In the genomic region with DNA sequence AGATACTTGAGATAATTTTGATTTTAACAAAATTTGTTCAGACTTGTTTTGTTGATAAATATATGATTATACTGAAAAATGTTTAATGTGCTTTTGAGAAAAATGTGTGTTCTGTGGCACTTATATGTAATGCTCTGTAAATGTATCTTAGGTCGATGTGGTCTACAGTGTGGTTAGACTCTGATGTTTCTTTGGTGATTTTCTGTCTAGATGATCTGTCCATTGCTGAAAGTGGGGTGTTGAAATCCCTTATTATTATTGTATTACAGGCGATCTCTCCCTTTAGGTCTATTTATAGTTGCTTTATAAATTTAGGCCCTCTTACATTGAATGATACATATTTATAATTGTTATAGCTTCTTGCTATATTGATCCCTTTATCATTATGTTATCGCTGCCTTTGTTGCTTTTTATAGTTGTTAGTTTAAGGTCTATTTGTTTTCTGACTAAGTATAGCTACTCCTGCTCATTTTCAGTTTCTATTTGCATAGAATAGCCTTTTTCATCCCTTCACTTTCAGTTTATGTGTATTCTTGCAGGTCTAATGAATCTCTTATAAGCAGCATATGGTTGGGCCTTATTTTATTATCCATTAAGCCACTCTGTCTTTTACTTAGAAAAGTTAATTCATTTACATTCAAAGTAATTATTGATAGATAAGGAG, we compare ENCODE assay signal across 13 cellular contexts.
DNase-seq lines count a peak whose midpoint lies in the region; ATAC-seq and TF ChIP-seq lines count a peak whose summit lies in the region.
"Had no signal": no experiment of that assay in that cellular context is flagged by ENCODE, and none has a peak within 500 bp of the region (broad histone marks: within the 10 kb centered on the region; RNA-seq: fewer than 3 reads in every experiment).

No MANE protein-coding gene starts in this region.

- no peak overlapping the region for H3K27ac Mint-ChIP-seq in activated T-cell treated with anti-CD3 and anti-CD28 coated beads, Interleukin-2, amount 50 U/mL, for 72 hours
- H3K27ac Mint-ChIP-seq: CD4-positive, CD25-positive, alpha-beta regulatory T cell had no signal

- H3K9me3 Mint-ChIP-seq in activated T-cell treated with anti-CD3 and anti-CD28 coated beads, Interleukin-2, amount 50 U/mL, for 72 hours = peaks cover 5% of the 10 kb centered on the region in 2 donors

- ATAC-seq in GM18511 (IDR thresholded peaks at IDR 0.05; ENCODE audit: unreplicated experiment) (peak; percentile 99), GM21360 (IDR thresholded peaks at IDR 0.05; ENCODE audit: unreplicated experiment) (peak; percentile 99), HG02938 (IDR thresholded peaks at IDR 0.05; ENCODE audit: unreplicated experiment) (peak; percentile 98), HG03558 (IDR thresholded peaks at IDR 0.05; ENCODE audit: extremely low read depth, unreplicated experiment) (peak; percentile 98), upper lobe of right lung (no peak)
- no peak for ATAC-seq in activated T-cell treated with anti-CD3 and anti-CD28 coated beads, Interleukin-2, amount 50 U/mL, for 72 hours (replicated peaks in 1 of 2)
- ATAC-seq: heart right ventricle had no signal

- no peaks in the 10 kb centered on the region for H3K27me3 Mint-ChIP-seq in activated T-cell treated with anti-CD3 and anti-CD28 coated beads, Interleukin-2, amount 50 U/mL, for 72 hours (ENCODE audit: low read depth)
- H3K27me3 Mint-ChIP-seq: CD4-positive, CD25-positive, alpha-beta regulatory T cell had no signal

- H3K27me3 ChIP-seq in upper lobe of right lung (no peaks in the 10 kb centered on the region), MG63 (no peaks in the 10 kb centered on the region)
- H3K27me3 ChIP-seq: ascending aorta, heart right ventricle had no signal

- no peaks in the 10 kb centered on the region for H3K4me1 ChIP-seq in upper lobe of right lung
- H3K4me1 ChIP-seq: ascending aorta, heart right ventricle had no signal

- no peak overlapping the region for H3K27ac ChIP-seq in upper lobe of right lung
- H3K27ac ChIP-seq: ascending aorta, heart right ventricle had no signal

- TF ChIP-seq CTCF in upper lobe of right lung (IDR thresholded peaks at IDR 0.05) = no peak

- H3K4me3 Mint-ChIP-seq in activated T-cell treated with anti-CD3 and anti-CD28 coated beads, Interleukin-2, amount 50 U/mL, for 72 hours = no peak overlapping the region
- H3K4me3 Mint-ChIP-seq: CD4-positive, CD25-positive, alpha-beta regulatory T cell had no signal

- peaks cover 2 to 3% of the 10 kb centered on the region in 2 donors for H3K36me3 Mint-ChIP-seq in activated T-cell treated with anti-CD3 and anti-CD28 coated beads, Interleukin-2, amount 50 U/mL, for 72 hours (ENCODE audit: insufficient read depth in 2 of 2)
- H3K36me3 Mint-ChIP-seq: CD4-positive, CD25-positive, alpha-beta regulatory T cell had no signal

- intact Hi-C loops in upper lobe of right lung (cut with DNase I) = no loop called here

- H3K4me1 Mint-ChIP-seq in activated T-cell treated with anti-CD3 and anti-CD28 coated beads, Interleukin-2, amount 50 U/mL, for 72 hours (ENCODE audit: low read depth) = no peaks in the 10 kb centered on the region
- H3K4me1 Mint-ChIP-seq: CD4-positive, CD25-positive, alpha-beta regulatory T cell had no signal

- H3K9me3 ChIP-seq in upper lobe of right lung (no peaks in the 10 kb centered on the region), MG63 (no peaks in the 10 kb centered on the region)
- H3K9me3 ChIP-seq: ascending aorta had no signal

- DNase-seq in activated T-cell treated with anti-CD3 and anti-CD28 coated beads, Interleukin-2, amount 50 U/mL, for 72 hours = no peak
- DNase-seq in activated CD4-positive, alpha-beta T cell treated with anti-CD3 and anti-CD28 coated beads, Interleukin-2, amount 50 U/mL, for 48 hours = no peak
- no peak for DNase-seq in upper lobe of right lung
- no peak for DNase-seq in MG63
- DNase-seq: CD4-positive, CD25-positive, alpha-beta regulatory T cell; heart right ventricle; NCI-H1436 treated with DMSO at 0.1 percent for 48 hours; stimulated activated CD4-positive, alpha-beta T cell treated with anti-CD3 and anti-CD28 coated beads, Interleukin-4, amount 100 ng/mL, for 1 hour had no signal

- H3K4me3 ChIP-seq in upper lobe of right lung = no peak overlapping the region
- no peak overlapping the region for H3K4me3 ChIP-seq in MG63
- H3K4me3 ChIP-seq: ascending aorta, heart right ventricle had no signal

- no peaks in the 10 kb centered on the region for H3K36me3 ChIP-seq in upper lobe of right lung
- H3K36me3 ChIP-seq in MG63 = no peaks in the 10 kb centered on the region
- H3K36me3 ChIP-seq: ascending aorta, heart right ventricle had no signal

Comparison
In these comparisons a context has a peak if more than half of its experiments do, and no peak if none do; other contexts are left out.
1. ATAC-seq: peak in GM18511 (single experiment), GM21360 (single experiment), HG02938 (single experiment) and HG03558 (single experiment); none in activated T-cell treated with anti-CD3 and anti-CD28 coated beads, Interleukin-2, amount 50 U/mL, for 72 hours (0 of 2) and upper lobe of right lung (single experiment).